ENCODE assay signal across 1 cellular context in the genomic region with DNA sequence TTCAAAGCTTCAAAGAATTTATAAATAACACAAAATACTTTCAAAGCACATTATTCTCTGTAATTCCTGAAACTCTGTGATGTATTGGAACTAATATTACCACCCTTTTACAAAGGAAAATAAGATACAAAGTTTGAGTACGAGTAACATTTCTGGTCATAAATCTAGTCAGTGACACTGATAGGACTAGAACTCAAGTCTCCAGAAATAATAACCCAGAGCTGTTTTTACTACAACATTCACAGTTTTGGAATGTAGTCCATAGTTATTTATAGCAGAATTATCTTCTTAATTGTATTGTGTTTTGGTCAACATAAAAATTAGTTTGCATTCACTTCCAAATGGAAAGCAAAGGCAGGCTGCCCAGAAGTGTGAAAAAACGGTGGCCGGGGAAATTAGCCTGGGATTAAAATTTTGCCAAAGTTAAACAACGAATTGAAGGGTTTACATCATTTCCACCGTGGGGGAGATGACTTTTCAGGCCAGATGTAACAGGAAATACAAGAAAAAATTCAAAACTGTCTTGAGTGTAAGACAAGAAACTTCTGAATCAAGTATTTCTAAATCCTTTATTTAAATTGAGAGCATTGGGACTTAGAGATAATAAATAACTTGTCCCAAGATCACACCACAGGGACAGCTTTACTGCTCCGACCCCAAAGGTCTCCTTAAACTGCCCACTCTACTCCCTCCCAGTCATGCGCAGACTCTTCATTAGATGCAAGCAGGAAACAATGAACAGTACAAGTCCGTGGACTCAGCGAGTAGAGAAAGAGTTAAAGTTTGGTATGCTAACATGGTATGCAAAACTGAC.
TF ChIP-seq lines count a peak whose summit lies in the region.

No MANE protein-coding gene starts in this region.

TF ChIP-seq in GM23338, 12 proteins besides CTCF, POLR2A, EP300 and RAD21 (continued from another document):
- TF ChIP-seq, protein P1, sequence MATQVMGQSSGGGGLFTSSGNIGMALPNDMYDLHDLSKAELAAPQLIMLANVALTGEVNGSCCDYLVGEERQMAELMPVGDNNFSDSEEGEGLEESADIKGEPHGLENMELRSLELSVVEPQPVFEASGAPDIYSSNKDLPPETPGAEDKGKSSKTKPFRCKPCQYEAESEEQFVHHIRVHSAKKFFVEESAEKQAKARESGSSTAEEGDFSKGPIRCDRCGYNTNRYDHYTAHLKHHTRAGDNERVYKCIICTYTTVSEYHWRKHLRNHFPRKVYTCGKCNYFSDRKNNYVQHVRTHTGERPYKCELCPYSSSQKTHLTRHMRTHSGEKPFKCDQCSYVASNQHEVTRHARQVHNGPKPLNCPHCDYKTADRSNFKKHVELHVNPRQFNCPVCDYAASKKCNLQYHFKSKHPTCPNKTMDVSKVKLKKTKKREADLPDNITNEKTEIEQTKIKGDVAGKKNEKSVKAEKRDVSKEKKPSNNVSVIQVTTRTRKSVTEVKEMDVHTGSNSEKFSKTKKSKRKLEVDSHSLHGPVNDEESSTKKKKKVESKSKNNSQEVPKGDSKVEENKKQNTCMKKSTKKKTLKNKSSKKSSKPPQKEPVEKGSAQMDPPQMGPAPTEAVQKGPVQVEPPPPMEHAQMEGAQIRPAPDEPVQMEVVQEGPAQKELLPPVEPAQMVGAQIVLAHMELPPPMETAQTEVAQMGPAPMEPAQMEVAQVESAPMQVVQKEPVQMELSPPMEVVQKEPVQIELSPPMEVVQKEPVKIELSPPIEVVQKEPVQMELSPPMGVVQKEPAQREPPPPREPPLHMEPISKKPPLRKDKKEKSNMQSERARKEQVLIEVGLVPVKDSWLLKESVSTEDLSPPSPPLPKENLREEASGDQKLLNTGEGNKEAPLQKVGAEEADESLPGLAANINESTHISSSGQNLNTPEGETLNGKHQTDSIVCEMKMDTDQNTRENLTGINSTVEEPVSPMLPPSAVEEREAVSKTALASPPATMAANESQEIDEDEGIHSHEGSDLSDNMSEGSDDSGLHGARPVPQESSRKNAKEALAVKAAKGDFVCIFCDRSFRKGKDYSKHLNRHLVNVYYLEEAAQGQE (IDR thresholded peaks at IDR 0.05; ENCODE audit: unreplicated experiment): no peak
- TF ChIP-seq, protein P2, sequence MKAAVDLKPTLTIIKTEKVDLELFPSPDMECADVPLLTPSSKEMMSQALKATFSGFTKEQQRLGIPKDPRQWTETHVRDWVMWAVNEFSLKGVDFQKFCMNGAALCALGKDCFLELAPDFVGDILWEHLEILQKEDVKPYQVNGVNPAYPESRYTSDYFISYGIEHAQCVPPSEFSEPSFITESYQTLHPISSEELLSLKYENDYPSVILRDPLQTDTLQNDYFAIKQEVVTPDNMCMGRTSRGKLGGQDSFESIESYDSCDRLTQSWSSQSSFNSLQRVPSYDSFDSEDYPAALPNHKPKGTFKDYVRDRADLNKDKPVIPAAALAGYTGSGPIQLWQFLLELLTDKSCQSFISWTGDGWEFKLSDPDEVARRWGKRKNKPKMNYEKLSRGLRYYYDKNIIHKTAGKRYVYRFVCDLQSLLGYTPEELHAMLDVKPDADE (IDR thresholded peaks at IDR 0.05): no peak
- TF ChIP-seq POLR2AphosphoS5 (IDR thresholded peaks at IDR 0.05; ENCODE audit: low read depth): no peak
- no peak for TF ChIP-seq NANOG (IDR thresholded peaks at IDR 0.05; ENCODE audit: borderline replicate concordance)
- no peak for TF ChIP-seq ZNF331 (CRISPR knock-in tag; IDR thresholded peaks at IDR 0.05; ENCODE audit: low read depth)
- TF ChIP-seq CREB1 (CRISPR knock-in tag; IDR thresholded peaks at IDR 0.05; ENCODE audit: low read depth): no peak
- TF ChIP-seq JUNB (IDR thresholded peaks at IDR 0.05; ENCODE audit: unreplicated experiment): no peak
